In the genomic region with DNA sequence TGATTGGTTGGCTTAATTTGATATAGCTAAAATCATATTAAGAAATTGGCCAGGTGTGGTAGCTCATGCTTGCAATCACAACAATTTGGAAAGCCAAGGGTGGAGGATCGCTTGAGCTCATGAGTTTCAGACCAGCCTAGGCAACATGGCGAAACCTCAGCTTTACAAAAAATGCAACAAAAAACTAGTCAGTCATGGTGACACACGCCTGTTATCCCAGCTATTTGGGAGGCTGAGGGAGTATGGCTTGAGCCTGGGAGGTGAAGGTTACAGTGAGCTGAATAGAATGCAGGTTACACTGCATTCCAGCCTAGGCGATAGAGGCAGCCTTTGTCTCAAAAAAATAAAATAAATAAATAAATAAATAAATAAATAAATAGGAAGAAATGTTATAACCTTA, we compare ENCODE assay signal across 5 cellular contexts.
"Had no signal": no experiment of that assay in that cellular context is flagged by ENCODE, and none has a peak within 500 bp of the region (broad histone marks: within the 10 kb centered on the region; RNA-seq: fewer than 3 reads in every experiment).

No MANE protein-coding gene starts in this region.

- H3K27ac ChIP-seq: HL-60 had no signal

- DNase-seq: IMR-90 had no signal

- ATAC-seq: HepG2, K562 had no signal

- FAIRE-seq: HepG2, HTR-8/SVneo, K562 had no signal

- H3K4me3 ChIP-seq: K562 had no signal
